Comparison of ENCODE assay signal across 1 cellular context in the genomic region with DNA sequence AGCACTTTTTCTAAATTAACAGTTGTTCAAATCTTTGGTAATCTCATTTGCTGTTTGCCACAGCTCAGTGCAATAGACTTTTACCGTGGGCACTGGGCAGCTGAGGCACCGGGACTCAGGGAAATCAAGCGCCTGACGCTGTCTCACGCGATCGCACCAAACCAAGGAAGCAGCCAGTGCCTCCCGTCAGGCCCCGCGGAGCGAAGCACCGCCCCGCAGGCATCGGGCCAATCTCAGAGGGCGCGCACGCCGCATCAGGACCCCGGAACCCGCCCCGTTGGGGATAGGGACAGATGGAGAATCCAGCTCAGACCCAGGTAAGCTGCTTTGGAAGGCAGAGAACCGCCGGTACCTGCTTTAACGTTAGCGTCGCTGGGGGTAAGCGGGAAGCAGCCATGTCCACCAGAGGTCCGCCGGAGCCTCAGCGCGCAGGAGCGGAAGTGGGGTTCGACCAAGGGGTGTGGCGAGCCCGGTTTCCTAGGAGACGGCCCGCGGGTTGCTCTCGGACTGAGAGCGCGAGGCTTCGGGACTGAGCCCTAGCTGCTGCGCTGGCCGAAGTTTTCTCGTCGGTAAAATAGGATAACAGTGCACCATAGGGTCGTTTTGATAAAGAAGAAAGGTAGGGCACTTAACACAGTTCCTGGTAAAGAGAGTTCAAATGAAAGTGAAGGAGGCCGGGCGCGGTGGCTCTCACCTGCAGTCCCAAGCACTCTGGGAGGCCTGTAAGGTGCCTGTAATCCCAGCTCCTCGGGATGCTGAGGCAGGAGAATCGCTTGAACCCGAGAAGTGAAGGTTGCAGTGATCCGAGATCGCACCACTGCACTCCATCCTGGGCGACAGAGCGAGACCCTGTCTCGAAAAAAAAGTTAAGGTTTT.
TF ChIP-seq lines count a peak whose summit lies in the region.

A gene with protein sequence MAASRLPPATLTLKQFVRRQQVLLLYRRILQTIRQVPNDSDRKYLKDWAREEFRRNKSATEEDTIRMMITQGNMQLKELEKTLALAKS (minus strand): TSS at position 428 of the 876 bp plus-strand sequence. CDS start 31 bp downstream, at position 397.

TF ChIP-seq in K562, 482 proteins besides CTCF, POLR2A, EP300 and RAD21 (continued from another document and continues in another):
- TF ChIP-seq, protein P1, sequence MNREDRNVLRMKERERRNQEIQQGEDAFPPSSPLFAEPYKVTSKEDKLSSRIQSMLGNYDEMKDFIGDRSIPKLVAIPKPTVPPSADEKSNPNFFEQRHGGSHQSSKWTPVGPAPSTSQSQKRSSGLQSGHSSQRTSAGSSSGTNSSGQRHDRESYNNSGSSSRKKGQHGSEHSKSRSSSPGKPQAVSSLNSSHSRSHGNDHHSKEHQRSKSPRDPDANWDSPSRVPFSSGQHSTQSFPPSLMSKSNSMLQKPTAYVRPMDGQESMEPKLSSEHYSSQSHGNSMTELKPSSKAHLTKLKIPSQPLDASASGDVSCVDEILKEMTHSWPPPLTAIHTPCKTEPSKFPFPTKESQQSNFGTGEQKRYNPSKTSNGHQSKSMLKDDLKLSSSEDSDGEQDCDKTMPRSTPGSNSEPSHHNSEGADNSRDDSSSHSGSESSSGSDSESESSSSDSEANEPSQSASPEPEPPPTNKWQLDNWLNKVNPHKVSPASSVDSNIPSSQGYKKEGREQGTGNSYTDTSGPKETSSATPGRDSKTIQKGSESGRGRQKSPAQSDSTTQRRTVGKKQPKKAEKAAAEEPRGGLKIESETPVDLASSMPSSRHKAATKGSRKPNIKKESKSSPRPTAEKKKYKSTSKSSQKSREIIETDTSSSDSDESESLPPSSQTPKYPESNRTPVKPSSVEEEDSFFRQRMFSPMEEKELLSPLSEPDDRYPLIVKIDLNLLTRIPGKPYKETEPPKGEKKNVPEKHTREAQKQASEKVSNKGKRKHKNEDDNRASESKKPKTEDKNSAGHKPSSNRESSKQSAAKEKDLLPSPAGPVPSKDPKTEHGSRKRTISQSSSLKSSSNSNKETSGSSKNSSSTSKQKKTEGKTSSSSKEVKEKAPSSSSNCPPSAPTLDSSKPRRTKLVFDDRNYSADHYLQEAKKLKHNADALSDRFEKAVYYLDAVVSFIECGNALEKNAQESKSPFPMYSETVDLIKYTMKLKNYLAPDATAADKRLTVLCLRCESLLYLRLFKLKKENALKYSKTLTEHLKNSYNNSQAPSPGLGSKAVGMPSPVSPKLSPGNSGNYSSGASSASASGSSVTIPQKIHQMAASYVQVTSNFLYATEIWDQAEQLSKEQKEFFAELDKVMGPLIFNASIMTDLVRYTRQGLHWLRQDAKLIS (CRISPR knock-in tag; IDR thresholded peaks at IDR 0.05), result no peak
- no peak for TF ChIP-seq HOXB6 (CRISPR knock-in tag; IDR thresholded peaks at IDR 0.05; ENCODE audit: borderline replicate concordance)
- TF ChIP-seq NONO (IDR thresholded peaks at IDR 0.05; ENCODE audit: low read depth in 2 of 2, low read length in 1 of 2), result 0 out of 4 replicates have a peak, but pooled peaks of 1 of the 2 experiments have one; percentile 47
- no peak for TF ChIP-seq HDAC8 (tag; IDR thresholded peaks at IDR 0.05)
- TF ChIP-seq ZNF444 (CRISPR knock-in tag; IDR thresholded peaks at IDR 0.05), result no peak
- TF ChIP-seq ZNF436 (CRISPR knock-in tag; IDR thresholded peaks at IDR 0.05), result no peak
- no peak for TF ChIP-seq SAP30 (IDR thresholded peaks at IDR 0.05; ENCODE audit: borderline replicate concordance, insufficient read depth, low read depth, low read length, poor library complexity, severe bottlenecking)
- no peak for TF ChIP-seq NCOA2 (IDR thresholded peaks at IDR 0.05; ENCODE audit: partially characterized antibody in 2 of 2)
- no peak for TF ChIP-seq RFX7 (CRISPR knock-in tag; IDR thresholded peaks at IDR 0.05)
- TF ChIP-seq ZNF12 (CRISPR knock-in tag; IDR thresholded peaks at IDR 0.05), result 0 out of 2 replicates have a peak, but pooled peaks have one; percentile 47
- TF ChIP-seq PML (IDR thresholded peaks at IDR 0.05; ENCODE audit: low read length), result peak; percentile 83
- TF ChIP-seq PRMT5 (CRISPR knock-in tag; IDR thresholded peaks at IDR 0.05), result no peak
- peak; percentile 86 for TF ChIP-seq CTBP1 (IDR thresholded peaks at IDR 0.05; ENCODE audit: borderline replicate concordance)
- no peak for TF ChIP-seq ZNF77 (CRISPR knock-in tag; IDR thresholded peaks at IDR 0.05)
- TF ChIP-seq, protein P2, sequence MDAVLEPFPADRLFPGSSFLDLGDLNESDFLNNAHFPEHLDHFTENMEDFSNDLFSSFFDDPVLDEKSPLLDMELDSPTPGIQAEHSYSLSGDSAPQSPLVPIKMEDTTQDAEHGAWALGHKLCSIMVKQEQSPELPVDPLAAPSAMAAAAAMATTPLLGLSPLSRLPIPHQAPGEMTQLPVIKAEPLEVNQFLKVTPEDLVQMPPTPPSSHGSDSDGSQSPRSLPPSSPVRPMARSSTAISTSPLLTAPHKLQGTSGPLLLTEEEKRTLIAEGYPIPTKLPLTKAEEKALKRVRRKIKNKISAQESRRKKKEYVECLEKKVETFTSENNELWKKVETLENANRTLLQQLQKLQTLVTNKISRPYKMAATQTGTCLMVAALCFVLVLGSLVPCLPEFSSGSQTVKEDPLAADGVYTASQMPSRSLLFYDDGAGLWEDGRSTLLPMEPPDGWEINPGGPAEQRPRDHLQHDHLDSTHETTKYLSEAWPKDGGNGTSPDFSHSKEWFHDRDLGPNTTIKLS (IDR thresholded peaks at IDR 0.05; ENCODE audit: borderline replicate concordance, low read depth), result peak; percentile 13; the same call in 1 of the 2 replicates
- TF ChIP-seq, protein P3, sequence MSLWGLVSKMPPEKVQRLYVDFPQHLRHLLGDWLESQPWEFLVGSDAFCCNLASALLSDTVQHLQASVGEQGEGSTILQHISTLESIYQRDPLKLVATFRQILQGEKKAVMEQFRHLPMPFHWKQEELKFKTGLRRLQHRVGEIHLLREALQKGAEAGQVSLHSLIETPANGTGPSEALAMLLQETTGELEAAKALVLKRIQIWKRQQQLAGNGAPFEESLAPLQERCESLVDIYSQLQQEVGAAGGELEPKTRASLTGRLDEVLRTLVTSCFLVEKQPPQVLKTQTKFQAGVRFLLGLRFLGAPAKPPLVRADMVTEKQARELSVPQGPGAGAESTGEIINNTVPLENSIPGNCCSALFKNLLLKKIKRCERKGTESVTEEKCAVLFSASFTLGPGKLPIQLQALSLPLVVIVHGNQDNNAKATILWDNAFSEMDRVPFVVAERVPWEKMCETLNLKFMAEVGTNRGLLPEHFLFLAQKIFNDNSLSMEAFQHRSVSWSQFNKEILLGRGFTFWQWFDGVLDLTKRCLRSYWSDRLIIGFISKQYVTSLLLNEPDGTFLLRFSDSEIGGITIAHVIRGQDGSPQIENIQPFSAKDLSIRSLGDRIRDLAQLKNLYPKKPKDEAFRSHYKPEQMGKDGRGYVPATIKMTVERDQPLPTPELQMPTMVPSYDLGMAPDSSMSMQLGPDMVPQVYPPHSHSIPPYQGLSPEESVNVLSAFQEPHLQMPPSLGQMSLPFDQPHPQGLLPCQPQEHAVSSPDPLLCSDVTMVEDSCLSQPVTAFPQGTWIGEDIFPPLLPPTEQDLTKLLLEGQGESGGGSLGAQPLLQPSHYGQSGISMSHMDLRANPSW (CRISPR knock-in tag; IDR thresholded peaks at IDR 0.05), result peak; percentile 67; the same call in 1 of the 2 replicates
- no peak for TF ChIP-seq KAT2B (IDR thresholded peaks at IDR 0.05; ENCODE audit: low read depth, low read length)
- no peak for TF ChIP-seq NFIX (CRISPR knock-in tag; IDR thresholded peaks at IDR 0.05; ENCODE audit: low read depth)
- TF ChIP-seq SNRNP70 (optimal IDR thresholded peaks at IDR 0.05; ENCODE audit: low read depth, low read length), result no peak
- TF ChIP-seq, protein P4, sequence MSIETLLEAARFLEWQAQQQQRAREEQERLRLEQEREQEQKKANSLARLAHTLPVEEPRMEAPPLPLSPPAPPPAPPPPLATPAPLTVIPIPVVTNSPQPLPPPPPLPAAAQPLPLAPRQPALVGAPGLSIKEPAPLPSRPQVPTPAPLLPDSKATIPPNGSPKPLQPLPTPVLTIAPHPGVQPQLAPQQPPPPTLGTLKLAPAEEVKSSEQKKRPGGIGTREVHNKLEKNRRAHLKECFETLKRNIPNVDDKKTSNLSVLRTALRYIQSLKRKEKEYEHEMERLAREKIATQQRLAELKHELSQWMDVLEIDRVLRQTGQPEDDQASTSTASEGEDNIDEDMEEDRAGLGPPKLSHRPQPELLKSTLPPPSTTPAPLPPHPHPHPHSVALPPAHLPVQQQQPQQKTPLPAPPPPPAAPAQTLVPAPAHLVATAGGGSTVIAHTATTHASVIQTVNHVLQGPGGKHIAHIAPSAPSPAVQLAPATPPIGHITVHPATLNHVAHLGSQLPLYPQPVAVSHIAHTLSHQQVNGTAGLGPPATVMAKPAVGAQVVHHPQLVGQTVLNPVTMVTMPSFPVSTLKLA (conservative IDR thresholded peaks at IDR 0.05), result peak; percentile 84 to 91
- TF ChIP-seq CBX1 (IDR thresholded peaks at IDR 0.05; ENCODE audit: low read depth), result no peak
- no peak for TF ChIP-seq ZFPM2 (CRISPR knock-in tag; IDR thresholded peaks at IDR 0.05)
- TF ChIP-seq ZBTB17 (CRISPR knock-in tag; IDR thresholded peaks at IDR 0.05), result peak; percentile 70; the same call in 1 of the 2 replicates
- no peak for TF ChIP-seq FOSL1 (tag; conservative IDR thresholded peaks at IDR 0.05)
- peak; percentile 87 for TF ChIP-seq GABPA (tag; conservative IDR thresholded peaks at IDR 0.05; ENCODE audit: low read depth)
- no peak for TF ChIP-seq MAFF (IDR thresholded peaks at IDR 0.05; ENCODE audit: low read length)
- TF ChIP-seq BDP1 (IDR thresholded peaks at IDR 0.05; ENCODE audit: insufficient read depth, insufficient read length), result no peak
- peak; percentile 32; the same call in 1 of the 2 replicates for TF ChIP-seq TAF7 (tag; IDR thresholded peaks at IDR 0.05)
- no peak for TF ChIP-seq PCBP2 (IDR thresholded peaks at IDR 0.05; ENCODE audit: low read depth, low read length, poor library complexity, severe bottlenecking)
- TF ChIP-seq TRIM28 (IDR thresholded peaks at IDR 0.05), result no peak
- TF ChIP-seq SETDB1 (IDR thresholded peaks at IDR 0.05; ENCODE audit: low read length), result no peak
- TF ChIP-seq, protein P5, sequence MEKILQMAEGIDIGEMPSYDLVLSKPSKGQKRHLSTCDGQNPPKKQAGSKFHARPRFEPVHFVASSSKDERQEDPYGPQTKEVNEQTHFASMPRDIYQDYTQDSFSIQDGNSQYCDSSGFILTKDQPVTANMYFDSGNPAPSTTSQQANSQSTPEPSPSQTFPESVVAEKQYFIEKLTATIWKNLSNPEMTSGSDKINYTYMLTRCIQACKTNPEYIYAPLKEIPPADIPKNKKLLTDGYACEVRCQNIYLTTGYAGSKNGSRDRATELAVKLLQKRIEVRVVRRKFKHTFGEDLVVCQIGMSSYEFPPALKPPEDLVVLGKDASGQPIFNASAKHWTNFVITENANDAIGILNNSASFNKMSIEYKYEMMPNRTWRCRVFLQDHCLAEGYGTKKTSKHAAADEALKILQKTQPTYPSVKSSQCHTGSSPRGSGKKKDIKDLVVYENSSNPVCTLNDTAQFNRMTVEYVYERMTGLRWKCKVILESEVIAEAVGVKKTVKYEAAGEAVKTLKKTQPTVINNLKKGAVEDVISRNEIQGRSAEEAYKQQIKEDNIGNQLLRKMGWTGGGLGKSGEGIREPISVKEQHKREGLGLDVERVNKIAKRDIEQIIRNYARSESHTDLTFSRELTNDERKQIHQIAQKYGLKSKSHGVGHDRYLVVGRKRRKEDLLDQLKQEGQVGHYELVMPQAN (IDR thresholded peaks at IDR 0.05; ENCODE audit: borderline replicate concordance), result peak; percentile 68
- TF ChIP-seq, protein P6, sequence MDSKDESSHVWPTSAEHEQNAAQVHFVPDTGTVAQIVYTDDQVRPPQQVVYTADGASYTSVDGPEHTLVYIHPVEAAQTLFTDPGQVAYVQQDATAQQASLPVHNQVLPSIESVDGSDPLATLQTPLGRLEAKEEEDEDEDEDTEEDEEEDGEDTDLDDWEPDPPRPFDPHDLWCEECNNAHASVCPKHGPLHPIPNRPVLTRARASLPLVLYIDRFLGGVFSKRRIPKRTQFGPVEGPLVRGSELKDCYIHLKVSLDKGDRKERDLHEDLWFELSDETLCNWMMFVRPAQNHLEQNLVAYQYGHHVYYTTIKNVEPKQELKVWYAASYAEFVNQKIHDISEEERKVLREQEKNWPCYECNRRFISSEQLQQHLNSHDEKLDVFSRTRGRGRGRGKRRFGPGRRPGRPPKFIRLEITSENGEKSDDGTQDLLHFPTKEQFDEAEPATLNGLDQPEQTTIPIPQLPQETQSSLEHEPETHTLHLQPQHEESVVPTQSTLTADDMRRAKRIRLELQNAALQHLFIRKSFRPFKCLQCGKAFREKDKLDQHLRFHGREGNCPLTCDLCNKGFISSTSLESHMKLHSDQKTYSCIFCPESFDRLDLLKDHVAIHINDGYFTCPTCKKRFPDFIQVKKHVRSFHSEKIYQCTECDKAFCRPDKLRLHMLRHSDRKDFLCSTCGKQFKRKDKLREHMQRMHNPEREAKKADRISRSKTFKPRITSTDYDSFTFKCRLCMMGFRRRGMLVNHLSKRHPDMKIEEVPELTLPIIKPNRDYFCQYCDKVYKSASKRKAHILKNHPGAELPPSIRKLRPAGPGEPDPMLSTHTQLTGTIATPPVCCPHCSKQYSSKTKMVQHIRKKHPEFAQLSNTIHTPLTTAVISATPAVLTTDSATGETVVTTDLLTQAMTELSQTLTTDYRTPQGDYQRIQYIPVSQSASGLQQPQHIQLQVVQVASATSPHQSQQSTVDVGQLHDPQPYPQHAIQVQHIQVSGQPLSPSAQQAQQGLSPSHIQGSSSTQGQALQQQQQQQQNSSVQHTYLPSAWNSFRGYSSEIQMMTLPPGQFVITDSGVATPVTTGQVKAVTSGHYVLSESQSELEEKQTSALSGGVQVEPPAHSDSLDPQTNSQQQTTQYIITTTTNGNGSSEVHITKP (IDR thresholded peaks at IDR 0.05; ENCODE audit: partially characterized antibody), result no peak
- peak; percentile 89 for TF ChIP-seq KDM5B (IDR thresholded peaks at IDR 0.05; ENCODE audit: insufficient replicate concordance, low read depth, low read length)
- TF ChIP-seq HNRNPLL (IDR thresholded peaks at IDR 0.05; ENCODE audit: low read depth, low read length, poor library complexity, severe bottlenecking), result peak; percentile 59
- no peak for TF ChIP-seq ZNF586 (CRISPR knock-in tag; conservative IDR thresholded peaks at IDR 0.05)
- no peak for TF ChIP-seq GTF2A2 (tag; IDR thresholded peaks at IDR 0.05)
- TF ChIP-seq STAG1 (CRISPR knock-in tag; IDR thresholded peaks at IDR 0.05; ENCODE audit: borderline replicate concordance), result no peak
- TF ChIP-seq LARP7 (IDR thresholded peaks at IDR 0.05), result no peak
- no peak for TF ChIP-seq ZNF408 (CRISPR knock-in tag; IDR thresholded peaks at IDR 0.05; ENCODE audit: low read depth)
- TF ChIP-seq ZFX (CRISPR knock-in tag; IDR thresholded peaks at IDR 0.05), result peak; percentile 75
- TF ChIP-seq GTF2E2 (tag; IDR thresholded peaks at IDR 0.05), result peak; percentile 54
- TF ChIP-seq, protein P7, sequence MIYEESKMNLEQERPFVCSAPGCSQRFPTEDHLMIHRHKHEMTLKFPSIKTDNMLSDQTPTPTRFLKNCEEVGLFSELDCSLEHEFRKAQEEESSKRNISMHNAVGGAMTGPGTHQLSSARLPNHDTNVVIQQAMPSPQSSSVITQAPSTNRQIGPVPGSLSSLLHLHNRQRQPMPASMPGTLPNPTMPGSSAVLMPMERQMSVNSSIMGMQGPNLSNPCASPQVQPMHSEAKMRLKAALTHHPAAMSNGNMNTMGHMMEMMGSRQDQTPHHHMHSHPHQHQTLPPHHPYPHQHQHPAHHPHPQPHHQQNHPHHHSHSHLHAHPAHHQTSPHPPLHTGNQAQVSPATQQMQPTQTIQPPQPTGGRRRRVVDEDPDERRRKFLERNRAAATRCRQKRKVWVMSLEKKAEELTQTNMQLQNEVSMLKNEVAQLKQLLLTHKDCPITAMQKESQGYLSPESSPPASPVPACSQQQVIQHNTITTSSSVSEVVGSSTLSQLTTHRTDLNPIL (CRISPR knock-in tag; IDR thresholded peaks at IDR 0.05), result no peak
